In genomic region chr6:72861935-72862432, GRCh38 we compare ENCODE assay signal across 8 cellular contexts.
DNase-seq lines count a peak whose midpoint lies in the region; ATAC-seq and TF ChIP-seq lines count a peak whose summit lies in the region.

No MANE protein-coding gene starts in this region.

- TF ChIP-seq POLR2A in suprapubic skin (IDR thresholded peaks at IDR 0.05) = no peak

- no peaks in the 10 kb centered on the region for H3K9me3 ChIP-seq in SK-N-MC (ENCODE audit: low read depth, low read length)
- no peaks in the 10 kb centered on the region for H3K9me3 ChIP-seq in suprapubic skin

- H3K4me3 ChIP-seq in SK-N-MC = no peak overlapping the region
- H3K4me3 ChIP-seq in suprapubic skin = no peak overlapping the region

- no peak overlapping the region for H3K9ac ChIP-seq in SK-N-MC (ENCODE audit: insufficient read length)

- 11% methylated on average over 2 of the region's 2 CpGs for WGBS in suprapubic skin

- no peak for TF ChIP-seq EP300 in suprapubic skin (IDR thresholded peaks at IDR 0.05)

- H3K27ac ChIP-seq in SK-N-MC (no peak overlapping the region), suprapubic skin (no peak overlapping the region)

- ATAC-seq in GM21786 (IDR thresholded peaks at IDR 0.05; ENCODE audit: unreplicated experiment) (peak; percentile 71), HG03521 (IDR thresholded peaks at IDR 0.05; ENCODE audit: unreplicated experiment) (no peak), GM19035 (IDR thresholded peaks at IDR 0.05; ENCODE audit: unreplicated experiment) (no peak)

- H3K36me3 ChIP-seq in SK-N-MC (ENCODE audit: insufficient read depth, low read length) = no peaks in the 10 kb centered on the region
- no peaks in the 10 kb centered on the region for H3K36me3 ChIP-seq in suprapubic skin

- H3K4me1 ChIP-seq in suprapubic skin = peaks cover 17% of the 10 kb centered on the region

- DNase-seq in AML-193 (lab: John Stamatoyannopoulos, UW) = peak; percentile 51 to 74
- DNase-seq in SK-N-MC (ENCODE audit: low read depth, low spot score) = peak; percentile 34
- DNase-seq in kidney glomerular epithelial cell (lab: John Stamatoyannopoulos, UW) = peak; percentile 2
- no peak for DNase-seq in cerebellum (ENCODE audit: low spot score)
- no peak for DNase-seq in suprapubic skin (ENCODE audit: low spot score in 2 of 2)

- TF ChIP-seq CTCF in suprapubic skin (IDR thresholded peaks at IDR 0.05) = no peak

- H3K27me3 ChIP-seq in suprapubic skin = no peaks in the 10 kb centered on the region

Comparison
In these comparisons a context has a peak if more than half of its experiments do, and no peak if none do; other contexts are left out.
1. DNase-seq: peak in AML-193 (2 of 2), SK-N-MC (single experiment) and kidney glomerular epithelial cell (single experiment); none in cerebellum (single experiment) and suprapubic skin (0 of 2).